ENCODE assay signal across 21 cellular contexts in genomic region chr1:56413671-56414199, GRCh38.
"Had no signal": no experiment of that assay in that cellular context is flagged by ENCODE, and none has a peak within 500 bp of the region (broad histone marks: within the 10 kb centered on the region; RNA-seq: fewer than 3 reads in every experiment).

No MANE protein-coding gene starts in this region.

- H3K27me3 ChIP-seq: body of pancreas, thyroid gland had no signal

- H3K9me3 ChIP-seq: body of pancreas, thyroid gland had no signal

- H3K36me3 ChIP-seq: thyroid gland had no signal

- FAIRE-seq: endometrium, frontal cortex had no signal

- H3K4me3 ChIP-seq: body of pancreas, thyroid gland had no signal

- DNase-seq: activated B cell treated with CpG ODN at 0.5 μM for 24 hours; activated CD4-positive, alpha-beta memory T cell treated with anti-CD3 and anti-CD28 coated beads, Interleukin-2, amount 10 ng/mL, durations not matched to agents 7 days and 5 days; activated CD4-positive, alpha-beta T cell treated with anti-CD3 and anti-CD28 coated beads for 48 hours; activated CD8-positive, alpha-beta memory T cell treated with anti-CD3 and anti-CD28 coated beads, Interleukin-2, amount 10 ng/mL, durations not matched to agents 7 days and 5 days; activated naive CD4-positive, alpha-beta T cell; activated naive CD8-positive, alpha-beta T cell treated with anti-CD3 and anti-CD28 coated beads for 36 hours; activated T-cell treated with anti-CD3 and anti-CD28 coated beads, Interleukin-2, amount 50 U/mL, for 1 hour; amniotic stem cell; body of pancreas; caudate nucleus; kidney glomerular epithelial cell; left ventricle myocardium superior; naive thymus-derived CD8-positive, alpha-beta T cell; stimulated activated CD8-positive, alpha-beta memory T cell treated with anti-CD3 and anti-CD28 coated beads, Interleukin-4, amount 100 ng/mL, for 48 hours; stimulated activated naive CD4-positive, alpha-beta T cell treated with Interleukin-2 at 50 U/mL for 16 hours; T-helper 1 cell; T-helper 9 cell; thyroid gland had no signal

- H3K27ac ChIP-seq: thyroid gland had no signal

- ATAC-seq: activated CD8-positive, alpha-beta memory T cell treated with anti-CD3 and anti-CD28 coated beads, Interleukin-2, amount 10 ng/mL, durations not matched to agents 7 days and 5 days; activated T-helper 17 cell treated with anti-CD3 and anti-CD28 coated beads, Interleukin-2, amount 50 U/mL, for 72 hours; left ventricle myocardium superior; naive thymus-derived CD8-positive, alpha-beta T cell had no signal
